In genomic region chr6:141675957-141676356, GRCh38 we compare ENCODE assay signal across 11 cellular contexts.
DNase-seq lines count a peak whose midpoint lies in the region; ATAC-seq and TF ChIP-seq lines count a peak whose summit lies in the region.
"Had no signal": no experiment of that assay in that cellular context is flagged by ENCODE, and none has a peak within 500 bp of the region (broad histone marks: within the 10 kb centered on the region; RNA-seq: fewer than 3 reads in every experiment).

No MANE protein-coding gene starts in this region.

- H3K9me2 ChIP-seq in OCI-LY1 (ENCODE audit: low read depth, low read length) = no peaks in the 10 kb centered on the region

- H3K4me2 ChIP-seq in OCI-LY1 (ENCODE audit: low read length) = no peak overlapping the region
- H3K4me2 ChIP-seq: BLaER1 treated with 17β-estradiol and CSF1 and Interleukin-3, amounts not matched to agents 10 nM and 100 nM had no signal

- no peak overlapping the region for H3K9ac ChIP-seq in OCI-LY1 (ENCODE audit: low read length)
- H3K9ac ChIP-seq: BLaER1 treated with 17β-estradiol and CSF1 and Interleukin-3, amounts not matched to agents 10 nM and 100 nM had no signal

- ATAC-seq in HG03159 (IDR thresholded peaks at IDR 0.05; ENCODE audit: unreplicated experiment) (no peak), aorta (ENCODE audit: low FRiP score) (no peak)
- ATAC-seq: gastrocnemius medialis had no signal

- TF ChIP-seq CTCF in OCI-LY1 (IDR thresholded peaks at IDR 0.05; ENCODE audit: low read length) (peak; percentile 32; the same call in 1 of the 2 replicates), dorsolateral prefrontal cortex (IDR thresholded peaks at IDR 0.05 in 54 of 56, conservative IDR thresholded peaks at IDR 0.05 in 2 of 56; ENCODE audit: low read depth in 1 of 56, partially characterized antibody in 56 of 56) (peak in 33 of 56 donors; percentile 7 to 61 (median 30))

- H3K27me3 ChIP-seq in OCI-LY1 (ENCODE audit: insufficient read depth, low read length) = no peaks in the 10 kb centered on the region
- no peaks in the 10 kb centered on the region for H3K27me3 ChIP-seq in dorsolateral prefrontal cortex
- no peaks in the 10 kb centered on the region for H3K27me3 ChIP-seq in aorta (ENCODE audit: control insufficient read depth in 1 of 2, insufficient read depth in 2 of 2, low read length in 1 of 2)
- H3K27me3 ChIP-seq: BLaER1 treated with 17β-estradiol and CSF1 and Interleukin-3, amounts not matched to agents 10 nM and 100 nM; gastrocnemius medialis had no signal

- no peaks in the 10 kb centered on the region for H3K79me2 ChIP-seq in OCI-LY1 (ENCODE audit: insufficient read depth, low read length)

- no peaks in the 10 kb centered on the region for H3K4me1 ChIP-seq in OCI-LY1 (ENCODE audit: insufficient read depth, low read length, severe bottlenecking)
- H3K4me1 ChIP-seq in aorta (ENCODE audit: control insufficient read depth in 1 of 2, insufficient read depth in 2 of 2, low read length in 2 of 2) = no peaks in the 10 kb centered on the region
- H3K4me1 ChIP-seq: BLaER1 treated with 17β-estradiol and CSF1 and Interleukin-3, amounts not matched to agents 10 nM and 100 nM; gastrocnemius medialis had no signal

- no peak overlapping the region for H3K27ac ChIP-seq in OCI-LY1 (ENCODE audit: low read depth, low read length, poor library complexity, severe bottlenecking)
- H3K27ac ChIP-seq in dorsolateral prefrontal cortex = no peak overlapping the region
- H3K27ac ChIP-seq in aorta (ENCODE audit: low read depth in 1 of 2, low read length in 2 of 2) = no peak overlapping the region
- H3K27ac ChIP-seq: BLaER1 treated with 17β-estradiol and CSF1 and Interleukin-3, amounts not matched to agents 10 nM and 100 nM; gastrocnemius medialis had no signal

- DNase-seq in NCI-H1694 treated with DMSO at 0.1 percent for 48 hours (lab: John Stamatoyannopoulos, UW) = peak; percentile 4
- no peak for DNase-seq in NCI-H1694 (lab: John Stamatoyannopoulos, UW)
- no peak for DNase-seq in dorsolateral prefrontal cortex
- DNase-seq in skeletal muscle cell (ENCODE audit: low read depth) = peak; percentile 1
- no peak for DNase-seq in activated T-cell treated with anti-CD3 and anti-CD28 coated beads, Interleukin-2, amount 50 U/mL, for 1 hour
- no peak for DNase-seq in aorta
- DNase-seq: gastrocnemius medialis; stimulated activated naive CD4-positive, alpha-beta T cell had no signal

- no peak overlapping the region for H2AFZ ChIP-seq in OCI-LY1 (ENCODE audit: low read length)

- WGBS in aorta, 2 donors = 10 to 14% methylated on average over 1 of the region's 1 CpG

- intact Hi-C loops in dorsolateral prefrontal cortex (cut with DNase I) (no loop called here), aorta (cut with DNase I) (loop anchor here in 1 of 2 donors (10.0 kb wide), 1 partner anchor 439 kb away; no protein-coding TSS in a partner anchor)

- no peaks in the 10 kb centered on the region for H4K20me1 ChIP-seq in OCI-LY1 (ENCODE audit: insufficient read depth, low read length)
- H4K20me1 ChIP-seq: BLaER1 treated with 17β-estradiol and CSF1 and Interleukin-3, amounts not matched to agents 10 nM and 100 nM had no signal

- H3K36me3 ChIP-seq in OCI-LY1 (ENCODE audit: insufficient read depth, low read length) (no peaks in the 10 kb centered on the region), aorta (ENCODE audit: control insufficient read depth in 1 of 2, insufficient read depth in 2 of 2, low read length in 1 of 2) (no peaks in the 10 kb centered on the region)
- H3K36me3 ChIP-seq: BLaER1 treated with 17β-estradiol and CSF1 and Interleukin-3, amounts not matched to agents 10 nM and 100 nM; gastrocnemius medialis had no signal

- no peak overlapping the region for H3K4me3 ChIP-seq in OCI-LY1 (ENCODE audit: low read depth, low read length, poor library complexity, severe bottlenecking)
- no peak overlapping the region for H3K4me3 ChIP-seq in dorsolateral prefrontal cortex
- H3K4me3 ChIP-seq in skeletal muscle cell (ENCODE audit: low read depth, low read length) = no peak overlapping the region
- H3K4me3 ChIP-seq in aorta (ENCODE audit: low read length in 2 of 2) = no peak overlapping the region
- H3K4me3 ChIP-seq: BLaER1 treated with 17β-estradiol and CSF1 and Interleukin-3, amounts not matched to agents 10 nM and 100 nM; gastrocnemius medialis had no signal

- H3K9me3 ChIP-seq in OCI-LY1 (ENCODE audit: low read length) = no peaks in the 10 kb centered on the region
- H3K9me3 ChIP-seq in aorta (ENCODE audit: control insufficient read depth, low read length) = no peaks in the 10 kb centered on the region
- H3K9me3 ChIP-seq: BLaER1 treated with 17β-estradiol and CSF1 and Interleukin-3, amounts not matched to agents 10 nM and 100 nM; gastrocnemius medialis had no signal

- no peaks in the 10 kb centered on the region for H3F3A ChIP-seq in OCI-LY1 (ENCODE audit: insufficient read depth, low read length)

Comparison
In these comparisons a context has a peak if more than half of its experiments do, and no peak if none do; other contexts are left out.
1. DNase-seq: peak in NCI-H1694 treated with DMSO at 0.1 percent for 48 hours (single experiment) and skeletal muscle cell (single experiment); none in NCI-H1694 (single experiment), dorsolateral prefrontal cortex (0 of 10), activated T-cell treated with anti-CD3 and anti-CD28 coated beads, Interleukin-2, amount 50 U/mL, for 1 hour (single experiment) and aorta (0 of 2).